Comparison of ENCODE assay signal across 1 cellular context in genomic region chr2:24844023-24844685, GRCh38.
TF ChIP-seq lines count a peak whose summit lies in the region.

No MANE protein-coding gene starts in this region.

TF ChIP-seq in HepG2, 621 proteins besides CTCF, POLR2A, EP300 and RAD21:
- TF ChIP-seq FOXK1 (CRISPR knock-in tag; IDR thresholded peaks at IDR 0.05; ENCODE audit: borderline replicate concordance, low read depth) (no peak), SOX6 (IDR thresholded peaks at IDR 0.05) (no peak), SOX6 (CRISPR knock-in tag; IDR thresholded peaks at IDR 0.05) (no peak), ZNF687 (CRISPR knock-in tag; IDR thresholded peaks at IDR 0.05) (peak; percentile 24; the same call in 1 of the 2 replicates), ZXDC (CRISPR knock-in tag; IDR thresholded peaks at IDR 0.05) (no peak), ZNF740 (CRISPR knock-in tag; IDR thresholded peaks at IDR 0.05) (no peak), ZNF496 (CRISPR knock-in tag; IDR thresholded peaks at IDR 0.05; ENCODE audit: insufficient replicate concordance) (no peak), FOSL2 (CRISPR knock-in tag; IDR thresholded peaks at IDR 0.05) (no peak), ZNF484 (CRISPR knock-in tag; IDR thresholded peaks at IDR 0.05; ENCODE audit: borderline replicate concordance, low read depth) (no peak), NR2C2 (CRISPR knock-in tag; IDR thresholded peaks at IDR 0.05; ENCODE audit: borderline replicate concordance) (peak; percentile 85), GABPB1 (CRISPR knock-in tag; IDR thresholded peaks at IDR 0.05) (peak; percentile 80), PRDM10 (CRISPR knock-in tag; IDR thresholded peaks at IDR 0.05; ENCODE audit: low read depth) (no peak), ZNF792 (CRISPR knock-in tag; IDR thresholded peaks at IDR 0.05) (no peak), ZNF101 (CRISPR knock-in tag; IDR thresholded peaks at IDR 0.05; ENCODE audit: borderline replicate concordance, low read depth) (no peak), TFAP4 (IDR thresholded peaks at IDR 0.05; ENCODE audit: borderline replicate concordance, low read depth) (no peak), ZNF431 (CRISPR knock-in tag; IDR thresholded peaks at IDR 0.05; ENCODE audit: borderline replicate concordance, low read depth) (no peak), RBFOX2 (IDR thresholded peaks at IDR 0.05; ENCODE audit: low read depth, low read length) (no peak), ZBTB39 (CRISPR knock-in tag; IDR thresholded peaks at IDR 0.05) (no peak), GABPA (IDR thresholded peaks at IDR 0.05; ENCODE audit: low read depth, low read length) (peak; percentile 42; the same call in 1 of the 2 replicates), GABPA (CRISPR knock-in tag; IDR thresholded peaks at IDR 0.05; ENCODE audit: low read depth) (peak; percentile 68), ZNF256 (CRISPR knock-in tag; conservative IDR thresholded peaks at IDR 0.05) (no peak), KMT2B (CRISPR knock-in tag; IDR thresholded peaks at IDR 0.05) (no peak), KDM1A (CRISPR knock-in tag; IDR thresholded peaks at IDR 0.05) (no peak)
TF ChIP-seq in HepG2: peak in this region for 4.
